ENCODE assay signal across 10 cellular contexts in genomic region chr18:58091099-58091611, GRCh38. TPM values are rescaled to one million over a fixed set of nuclear protein-coding genes. Genes with fewer than 3 reads are reported as not detected.
DNase-seq lines count a peak whose midpoint lies in the region; ATAC-seq, FAIRE-seq and TF ChIP-seq lines count a peak whose summit lies in the region.
"Had no signal": no experiment of that assay in that cellular context is flagged by ENCODE, and none has a peak within 500 bp of the region (broad histone marks: within the 10 kb centered on the region; RNA-seq: fewer than 3 reads in every experiment).

No MANE protein-coding gene starts in this region.

- H3K36me3 ChIP-seq in colonic mucosa: no peaks in the 10 kb centered on the region
- H3K36me3 ChIP-seq in ascending aorta: no peaks in the 10 kb centered on the region

- H3K27ac ChIP-seq in colonic mucosa (no peak overlapping the region), ascending aorta (no peak overlapping the region)
- H3K27ac ChIP-seq: HL-60 had no signal

- H3K4me1 ChIP-seq in colonic mucosa (peaks cover 9% of the 10 kb centered on the region), ascending aorta (no peaks in the 10 kb centered on the region)

- FAIRE-seq in D721Med (lab: Jason Lieb, UNC): no peak
- FAIRE-seq: islet of Langerhans had no signal

- intact Hi-C loops in colonic mucosa (cut with DNase I) (no loop called here), ascending aorta (cut with DNase I) (no loop called here)

- no peak overlapping the region for H3K9ac ChIP-seq in colonic mucosa (ENCODE audit: low read depth in 2 of 2, low read length in 2 of 2)

- H3K27me3 ChIP-seq in colonic mucosa: no peaks in the 10 kb centered on the region
- no peaks in the 10 kb centered on the region for H3K27me3 ChIP-seq in ascending aorta

- H3K4me3 ChIP-seq in colonic mucosa (no peak overlapping the region), ascending aorta (no peak overlapping the region)

- DNase-seq in EL: peak; percentile 29
- DNase-seq in GM20000 (ENCODE audit: low spot score): peak; percentile 20
- peak; percentile 42 for DNase-seq in colonic mucosa
- no peak for DNase-seq in GM03348 (ENCODE audit: low spot score)
- DNase-seq in ascending aorta (ENCODE audit: low spot score in 2 of 2): no peak
- DNase-seq in D721Med (ENCODE audit: insufficient read length, low spot score): no peak
- no peak for DNase-seq in NCI-H446 (lab: John Stamatoyannopoulos, UW)

- ATAC-seq in HG03520 (IDR thresholded peaks at IDR 0.05; ENCODE audit: unreplicated experiment): peak; percentile 86

- TF ChIP-seq CTCF in GM20000 (IDR thresholded peaks at IDR 0.05; ENCODE audit: extremely low read depth, missing control alignments): no peak
- TF ChIP-seq CTCF in colonic mucosa (IDR thresholded peaks at IDR 0.05): no peak
- no peak for TF ChIP-seq CTCF in ascending aorta (IDR thresholded peaks at IDR 0.05)
- TF ChIP-seq CTCF in D721Med (IDR thresholded peaks at IDR 0.05; ENCODE audit: insufficient read depth, missing control alignments): no peak

- H3K9me3 ChIP-seq in colonic mucosa (no peaks in the 10 kb centered on the region), ascending aorta (no peaks in the 10 kb centered on the region)

RNA-seq across cellular contexts. Expression of gene NEDD4L, which starts 47.1 kb away (rescaled TPM):
- total RNA-seq in colonic mucosa (100 to 1,000 TPM; 149 to 212 TPM), ascending aorta (15.6 TPM)

Comparison
In these comparisons a context has a peak if more than half of its experiments do, and no peak if none do; other contexts are left out.
1. DNase-seq: peak in EL (single experiment), GM20000 (single experiment) and colonic mucosa (single experiment); none in GM03348 (single experiment), ascending aorta (0 of 2), D721Med (single experiment) and NCI-H446 (0 of 2).